ENCODE assay signal across 10 cellular contexts in genomic region chr16:1940273-1941161, GRCh38. TPM values are rescaled to one million over a fixed set of nuclear protein-coding genes. Genes with fewer than 3 reads are reported as not detected.
A peak's percentile ranks its signal among the peaks of the same experiment; 100 is the strongest.
DNase-seq lines count a peak whose midpoint lies in the region; FAIRE-seq and TF ChIP-seq lines count a peak whose summit lies in the region.
"Had no signal": no experiment of that assay in that cellular context is flagged by ENCODE, and none has a peak within 500 bp of the region (broad histone marks: within the 10 kb centered on the region; RNA-seq: fewer than 3 reads in every experiment).

No MANE protein-coding gene starts in this region.

- H3K4me3 ChIP-seq in duodenal mucosa (ENCODE audit: low read depth in 1 of 2, low read length in 2 of 2) (peak overlapping the region; percentile 28 to 48), neutrophil (ENCODE audit: low read depth in 1 of 2, low read length in 1 of 2) (peak overlapping the region; percentile 75 to 96)

- no peak overlapping the region for H3K27ac ChIP-seq in duodenal mucosa (ENCODE audit: low read depth, low read length)
- H3K27ac ChIP-seq in neutrophil, result peak overlapping the region; percentile 99

- TF ChIP-seq POLR2A in GM12892 (IDR thresholded peaks at IDR 0.05; ENCODE audit: low read depth, low read length), result no peak

- H3K36me3 ChIP-seq in duodenal mucosa (ENCODE audit: control insufficient read depth in 1 of 2, insufficient read depth in 2 of 2, low read length in 2 of 2), result peaks cover 14 to 26% of the 10 kb centered on the region in 2 donors
- H3K36me3 ChIP-seq in neutrophil, result peaks cover 61% of the 10 kb centered on the region

- H3K4me1 ChIP-seq in duodenal mucosa (ENCODE audit: control insufficient read depth in 1 of 2, insufficient read depth in 2 of 2, low read length in 2 of 2) (peaks cover 23 to 36% of the 10 kb centered on the region in 2 donors), neutrophil (ENCODE audit: control insufficient read depth in 1 of 2, insufficient read depth in 1 of 2, low read depth in 1 of 2, low read length in 1 of 2) (peaks cover 69 to 75% of the 10 kb centered on the region in 2 experiments)

- no peak for TF ChIP-seq CTCF in neutrophil (IDR thresholded peaks at IDR 0.05)

- no peak for FAIRE-seq in GM12892 (lab: Jason Lieb, UNC)

- H3K27me3 ChIP-seq in duodenal mucosa (ENCODE audit: control insufficient read depth in 1 of 2, insufficient read depth in 2 of 2, low read length in 2 of 2) (no peaks in the 10 kb centered on the region), neutrophil (no peaks in the 10 kb centered on the region)

- DNase-seq in DMS53 treated with DMSO at 0.1 percent for 48 hours (lab: John Stamatoyannopoulos, UW; ENCODE audit: unreplicated experiment) (peak; percentile 61), GDM1 (lab: John Stamatoyannopoulos, UW) (no peak), GM12892 (ENCODE audit: insufficient read length) (no peak), NCI-H2081 (lab: John Stamatoyannopoulos, UW) (no peak)
- DNase-seq: activated CD4-positive, alpha-beta T cell treated with anti-CD3 and anti-CD28 coated beads for 4 hours; NCI-H1105 treated with DMSO at 0.1 percent for 48 hours had no signal

- H3K9me3 ChIP-seq in duodenal mucosa (ENCODE audit: control insufficient read depth in 1 of 2, low read length in 2 of 2) (no peaks in the 10 kb centered on the region), neutrophil (no peaks in the 10 kb centered on the region)

- H3K9ac ChIP-seq in duodenal mucosa (ENCODE audit: low read depth in 1 of 2, low read length in 2 of 2), result peak overlapping the region in 1 of 2 donors; percentile 1

RNA-seq across cellular contexts. Expression of gene MSRB1, which starts 2.5 kb away (rescaled TPM):
- 25.6 TPM for polyA plus RNA-seq in GM12892 (2012; ENCODE audit: missing spikeins)

RNA-seq across cellular contexts. Expression of gene RPL3L, which starts 14.0 kb away (rescaled TPM):
- 0.30 TPM for polyA plus RNA-seq in GM12892 (2012; ENCODE audit: missing spikeins)
- polyA plus RNA-seq: aorta had no signal

RNA-seq across cellular contexts. Expression of gene NDUFB10, which starts 18.8 kb away (rescaled TPM):
- polyA plus RNA-seq in GM12892 (2012; ENCODE audit: missing spikeins), result 85.8 TPM

RNA-seq across cellular contexts. Expression of gene HS3ST6, which starts 22.3 kb away (rescaled TPM):
- polyA plus RNA-seq in GM12892 (2012; ENCODE audit: missing spikeins), result not detected
- polyA plus RNA-seq: right cardiac atrium had no signal

RNA-seq across cellular contexts. Expression of gene RPS2, which starts 24.1 kb away (rescaled TPM):
- polyA plus RNA-seq in GM12892 (2012; ENCODE audit: missing spikeins), result 5,230 TPM
